1 cellular context compared by ENCODE assay signal in genomic region chr1:189803364-189803763, GRCh38.
TF ChIP-seq lines count a peak whose summit lies in the region.

No MANE protein-coding gene starts in this region.

TF ChIP-seq in GM23338, 12 proteins besides CTCF, POLR2A, EP300 and RAD21 (continued from another document):
- no peak for TF ChIP-seq ZNF462 (CRISPR knock-in tag; IDR thresholded peaks at IDR 0.05)
- TF ChIP-seq CREB1 (CRISPR knock-in tag; IDR thresholded peaks at IDR 0.05; ENCODE audit: low read depth), result no peak
- no peak for TF ChIP-seq NANOG (IDR thresholded peaks at IDR 0.05; ENCODE audit: borderline replicate concordance)
- no peak for TF ChIP-seq ZNF114 (CRISPR knock-in tag; IDR thresholded peaks at IDR 0.05)
- TF ChIP-seq ZNF331 (CRISPR knock-in tag; IDR thresholded peaks at IDR 0.05; ENCODE audit: low read depth), result no peak
- no peak for TF ChIP-seq POLR2AphosphoS5 (IDR thresholded peaks at IDR 0.05; ENCODE audit: low read depth)
